8 cellular contexts compared by ENCODE assay signal in the genomic region with DNA sequence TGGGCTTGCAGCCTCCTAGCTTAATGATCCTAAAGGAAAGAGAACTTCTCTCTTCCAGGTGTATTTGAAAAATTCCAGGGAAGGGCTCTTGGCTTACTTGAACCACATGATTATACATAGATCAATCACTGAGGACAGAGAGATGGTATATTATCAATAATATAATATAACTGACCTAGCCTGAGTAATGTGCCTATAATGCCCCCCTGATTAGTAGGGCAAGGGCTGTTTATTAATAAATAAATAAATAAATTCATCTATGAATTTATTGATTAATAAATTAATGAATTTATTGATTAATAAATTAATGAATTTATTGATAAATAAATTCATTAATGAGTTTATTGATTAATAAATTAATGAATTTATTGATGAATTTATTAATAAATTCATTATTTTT.
"Had no signal": no experiment of that assay in that cellular context is flagged by ENCODE, and none has a peak within 500 bp of the region (broad histone marks: within the 10 kb centered on the region; RNA-seq: fewer than 3 reads in every experiment).

No MANE protein-coding gene starts in this region.

- H3K4me1 ChIP-seq: HAP-1 had no signal

- H3K4me3 ChIP-seq: GM23248, HAP-1 had no signal

- H3K9me3 Mint-ChIP-seq: HFFc6 had no signal

- H3K27ac Mint-ChIP-seq: HFFc6, IgD-negative memory B cell had no signal

- H3K27ac ChIP-seq: GM23248, HL-60 had no signal

- H3K4me1 Mint-ChIP-seq: IgD-negative memory B cell had no signal

- H3K9me3 ChIP-seq: HAP-1 had no signal

- H3K9ac ChIP-seq: GM23248 had no signal

- H3K36me3 ChIP-seq: HAP-1 had no signal

- FAIRE-seq: HepG2 had no signal

- DNase-seq: GOT3, H7, HFFc6 had no signal

- H3K4me3 Mint-ChIP-seq: HFFc6, IgD-negative memory B cell had no signal

- H2AFZ ChIP-seq: GM23248 had no signal
